In genomic region chr12:22876262-22876661, GRCh38 we compare ENCODE assay signal across 37 cellular contexts.
"Had no signal": no experiment of that assay in that cellular context is flagged by ENCODE, and none has a peak within 500 bp of the region (broad histone marks: within the 10 kb centered on the region; RNA-seq: fewer than 3 reads in every experiment).

No MANE protein-coding gene starts in this region.

- H3K4me1 ChIP-seq: adrenal gland, ascending aorta, body of pancreas, breast epithelium had no signal

- H3K36me3 ChIP-seq: adrenal gland, ascending aorta, brain microvascular endothelial cell, breast epithelium, cardiac muscle cell had no signal

- H3K27ac Mint-ChIP-seq: activated naive CD4-positive, alpha-beta T cell treated with anti-CD3 and anti-CD28 coated beads for 36 hours; activated naive CD4-positive, alpha-beta T cell treated with anti-CD3 and anti-CD28 coated beads, Interleukin-2, amount 10 ng/mL, durations not matched to agents 7 days and 5 days; activated naive CD4-positive, alpha-beta T cell treated with anti-CD3 and anti-CD28 coated beads, Interleukin-2, amount 50 U/mL, for 24 hours; activated naive CD4-positive, alpha-beta T cell treated with anti-CD3 and anti-CD28 coated beads, Interleukin-2, amount 50 U/mL, for 72 hours; activated naive CD8-positive, alpha-beta T cell; activated naive CD8-positive, alpha-beta T cell treated with anti-CD3 and anti-CD28 coated beads for 36 hours; activated naive CD8-positive, alpha-beta T cell treated with anti-CD3 and anti-CD28 coated beads, Interleukin-2, amount 10 ng/mL, durations not matched to agents 7 days and 5 days; activated naive CD8-positive, alpha-beta T cell treated with anti-CD3 and anti-CD28 coated beads, Interleukin-2, amount 50 U/mL, for 24 hours; activated T-cell treated with anti-CD3 and anti-CD28 coated beads, Interleukin-2, amount 50 U/mL, for 24 hours; activated T-cell treated with anti-CD3 and anti-CD28 coated beads, Interleukin-2, amount 50 U/mL, for 72 hours; activated T-helper 1 cell treated with anti-CD3 and anti-CD28 coated beads, Interleukin-12 subunit alpha, Interleukin-12 subunit beta, Interleukin-2, Interleukin-4 antibody, amounts not matched to agents 30 ng/mL and 10 ng/mL and 1 ng/mL, durations not matched to agents 14 hours and 24 hours and 36 hours; activated T-helper 17 cell treated with anti-CD3 and anti-CD28 coated beads, Interleukin-2, amount 50 U/mL, for 72 hours; activated T-helper 2 cell treated with anti-CD3 and anti-CD28 coated beads, Interferon-gamma antibody, Interleukin-2, Interleukin-4, amounts not matched to agents 10 μg/mL and 5 μg/mL and 100 μg/mL, durations not matched to agents 14 hours and 24 hours and 36 hours; brain had no signal

- H3K4me3 ChIP-seq: adrenal gland, ascending aorta, body of pancreas, breast epithelium, cardiac muscle cell had no signal

- H3K27me3 Mint-ChIP-seq: activated naive CD4-positive, alpha-beta T cell treated with anti-CD3 and anti-CD28 coated beads, Interleukin-2, amount 10 ng/mL, durations not matched to agents 7 days and 5 days; activated naive CD8-positive, alpha-beta T cell treated with anti-CD3 and anti-CD28 coated beads, Interleukin-2, amount 10 ng/mL, durations not matched to agents 7 days and 5 days; activated naive CD8-positive, alpha-beta T cell treated with anti-CD3 and anti-CD28 coated beads, Interleukin-2, amount 50 U/mL, for 24 hours; activated T-cell treated with anti-CD3 and anti-CD28 coated beads, Interleukin-2, amount 50 U/mL, for 24 hours had no signal

- H3K9me3 Mint-ChIP-seq: activated naive CD4-positive, alpha-beta T cell treated with anti-CD3 and anti-CD28 coated beads for 36 hours; activated naive CD4-positive, alpha-beta T cell treated with anti-CD3 and anti-CD28 coated beads, Interleukin-2, amount 10 ng/mL, durations not matched to agents 7 days and 5 days; activated naive CD4-positive, alpha-beta T cell treated with anti-CD3 and anti-CD28 coated beads, Interleukin-2, amount 50 U/mL, for 24 hours; activated naive CD4-positive, alpha-beta T cell treated with anti-CD3 and anti-CD28 coated beads, Interleukin-2, amount 50 U/mL, for 72 hours; activated naive CD8-positive, alpha-beta T cell treated with anti-CD3 and anti-CD28 coated beads for 36 hours; activated naive CD8-positive, alpha-beta T cell treated with anti-CD3 and anti-CD28 coated beads, Interleukin-2, amount 50 U/mL, for 24 hours; activated T-cell treated with anti-CD3 and anti-CD28 coated beads, Interleukin-2, amount 50 U/mL, for 24 hours; activated T-cell treated with anti-CD3 and anti-CD28 coated beads, Interleukin-2, amount 50 U/mL, for 4 hours; activated T-helper 1 cell treated with anti-CD3 and anti-CD28 coated beads, Interleukin-12 subunit alpha, Interleukin-12 subunit beta, Interleukin-2, Interleukin-4 antibody, amounts not matched to agents 30 ng/mL and 10 ng/mL and 1 ng/mL, durations not matched to agents 14 hours and 24 hours and 36 hours; activated T-helper 17 cell treated with anti-CD3 and anti-CD28 coated beads, Interleukin-2, amount 50 U/mL, for 72 hours; activated T-helper 2 cell treated with anti-CD3 and anti-CD28 coated beads, Interferon-gamma antibody, Interleukin-2, Interleukin-4, amounts not matched to agents 10 μg/mL and 5 μg/mL and 100 μg/mL, durations not matched to agents 14 hours and 24 hours and 36 hours had no signal

- H3K4me3 Mint-ChIP-seq: activated naive CD4-positive, alpha-beta T cell treated with anti-CD3 and anti-CD28 coated beads for 36 hours; activated naive CD4-positive, alpha-beta T cell treated with anti-CD3 and anti-CD28 coated beads, Interleukin-2, amount 10 ng/mL, durations not matched to agents 7 days and 5 days; activated naive CD4-positive, alpha-beta T cell treated with anti-CD3 and anti-CD28 coated beads, Interleukin-2, amount 50 U/mL, for 24 hours; activated naive CD8-positive, alpha-beta T cell; activated naive CD8-positive, alpha-beta T cell treated with anti-CD3 and anti-CD28 coated beads for 36 hours; activated naive CD8-positive, alpha-beta T cell treated with anti-CD3 and anti-CD28 coated beads, Interleukin-2, amount 10 ng/mL, durations not matched to agents 7 days and 5 days; activated naive CD8-positive, alpha-beta T cell treated with anti-CD3 and anti-CD28 coated beads, Interleukin-2, amount 50 U/mL, for 24 hours; activated T-cell treated with anti-CD3 and anti-CD28 coated beads, Interleukin-2, amount 50 U/mL, for 24 hours; activated T-cell treated with anti-CD3 and anti-CD28 coated beads, Interleukin-2, amount 50 U/mL, for 4 hours; activated T-cell treated with anti-CD3 and anti-CD28 coated beads, Interleukin-2, amount 50 U/mL, for 72 hours; activated T-helper 1 cell treated with anti-CD3 and anti-CD28 coated beads, Interleukin-12 subunit alpha, Interleukin-12 subunit beta, Interleukin-2, Interleukin-4 antibody, amounts not matched to agents 30 ng/mL and 10 ng/mL and 1 ng/mL, durations not matched to agents 14 hours and 24 hours and 36 hours; activated T-helper 17 cell treated with anti-CD3 and anti-CD28 coated beads, Interleukin-2, amount 50 U/mL, for 72 hours; brain; central memory CD8-positive, alpha-beta T cell had no signal

- H3K4me1 Mint-ChIP-seq: activated naive CD4-positive, alpha-beta T cell treated with anti-CD3 and anti-CD28 coated beads, Interleukin-2, amount 10 ng/mL, durations not matched to agents 7 days and 5 days; activated naive CD4-positive, alpha-beta T cell treated with anti-CD3 and anti-CD28 coated beads, Interleukin-2, amount 50 U/mL, for 24 hours; activated naive CD8-positive, alpha-beta T cell treated with anti-CD3 and anti-CD28 coated beads for 36 hours; activated naive CD8-positive, alpha-beta T cell treated with anti-CD3 and anti-CD28 coated beads, Interleukin-2, amount 10 ng/mL, durations not matched to agents 7 days and 5 days; activated naive CD8-positive, alpha-beta T cell treated with anti-CD3 and anti-CD28 coated beads, Interleukin-2, amount 50 U/mL, for 24 hours; activated T-helper 17 cell treated with anti-CD3 and anti-CD28 coated beads, Interleukin-2, amount 50 U/mL, for 72 hours; brain; central memory CD8-positive, alpha-beta T cell had no signal

- DNase-seq: activated effector memory CD4-positive, alpha-beta T cell treated with anti-CD3 and anti-CD28 coated beads, Interleukin-2, amount 50 U/mL, for 16 hours; activated effector memory CD4-positive, alpha-beta T cell treated with Interleukin-2 at 50 U/mL for 16 hours; activated gamma-delta T cell; activated gamma-delta T cell treated with Interleukin-2 at 50 U/mL for 16 hours; activated naive CD4-positive, alpha-beta T cell; activated naive CD4-positive, alpha-beta T cell treated with anti-CD3 and anti-CD28 coated beads for 36 hours; activated naive CD4-positive, alpha-beta T cell treated with anti-CD3 and anti-CD28 coated beads, Interleukin-2, amount 10 ng/mL, durations not matched to agents 7 days and 5 days; activated naive CD4-positive, alpha-beta T cell treated with anti-CD3 and anti-CD28 coated beads, Interleukin-2, amount 50 U/mL, for 16 hours; activated naive CD4-positive, alpha-beta T cell treated with Interleukin-2 at 50 U/mL for 16 hours; activated naive CD8-positive, alpha-beta T cell treated with anti-CD3 and anti-CD28 coated beads for 36 hours; activated naive CD8-positive, alpha-beta T cell treated with anti-CD3 and anti-CD28 coated beads, Interleukin-2, amount 10 ng/mL, durations not matched to agents 7 days and 5 days; activated naive CD8-positive, alpha-beta T cell treated with anti-CD3 and anti-CD28 coated beads, Interleukin-2, amount 50 U/mL, for 24 hours; activated T-cell treated with anti-CD3 and anti-CD28 coated beads, Interleukin-2, amount 50 U/mL, for 1 hour; activated T-cell treated with anti-CD3 and anti-CD28 coated beads, Interleukin-2, amount 50 U/mL, for 24 hours; activated T-cell treated with anti-CD3 and anti-CD28 coated beads, Interleukin-2, amount 50 U/mL, for 4 hours; activated T-cell treated with anti-CD3 and anti-CD28 coated beads, Interleukin-2, amount 50 U/mL, for 48 hours; activated T-cell treated with anti-CD3 and anti-CD28 coated beads, Interleukin-2, amount 50 U/mL, for 72 hours; adrenal gland; amniotic stem cell; anterior cingulate cortex; aorta; body of pancreas; brain microvascular endothelial cell; caudate nucleus; central memory CD4-positive, alpha-beta T cell; cerebellar nuclear complex had no signal

- H3K36me3 Mint-ChIP-seq: activated naive CD4-positive, alpha-beta T cell treated with anti-CD3 and anti-CD28 coated beads, Interleukin-2, amount 10 ng/mL, durations not matched to agents 7 days and 5 days; activated naive CD4-positive, alpha-beta T cell treated with anti-CD3 and anti-CD28 coated beads, Interleukin-2, amount 50 U/mL, for 24 hours; activated naive CD4-positive, alpha-beta T cell treated with anti-CD3 and anti-CD28 coated beads, Interleukin-2, amount 50 U/mL, for 72 hours; activated naive CD8-positive, alpha-beta T cell; activated naive CD8-positive, alpha-beta T cell treated with anti-CD3 and anti-CD28 coated beads for 36 hours; activated naive CD8-positive, alpha-beta T cell treated with anti-CD3 and anti-CD28 coated beads, Interleukin-2, amount 10 ng/mL, durations not matched to agents 7 days and 5 days; brain had no signal

- H3K9me3 ChIP-seq: adrenal gland, body of pancreas, breast epithelium had no signal

- H3K27ac ChIP-seq: adrenal gland, ascending aorta, body of pancreas, brain microvascular endothelial cell, breast epithelium, cardiac muscle cell had no signal

- H3K27me3 ChIP-seq: adrenal gland, ascending aorta, body of pancreas, brain microvascular endothelial cell, breast epithelium, cardiac muscle cell had no signal
